24 cellular contexts compared by ENCODE assay signal in genomic region chr9:112655633-112656032, GRCh38.
DNase-seq lines count a peak whose midpoint lies in the region; ATAC-seq, FAIRE-seq and TF ChIP-seq lines count a peak whose summit lies in the region.
"Had no signal": no experiment of that assay in that cellular context is flagged by ENCODE, and none has a peak within 500 bp of the region (broad histone marks: within the 10 kb centered on the region; RNA-seq: fewer than 3 reads in every experiment).

No MANE protein-coding gene starts in this region.

- no peak for TF ChIP-seq RAD21 in H1 (IDR thresholded peaks at IDR 0.05 in 1 of 2, conservative IDR thresholded peaks at IDR 0.05 in 1 of 2; ENCODE audit: low read depth in 2 of 2, low read length in 2 of 2)

- peaks cover 8% of the 10 kb centered on the region for H3K4me1 Mint-ChIP-seq in mesothelial cell of epicardium

- H2BK120ac ChIP-seq in H1 (replicated peaks; ENCODE audit: low read depth, low read length): no peak overlapping the region

- H3K27me3 ChIP-seq in cardiac muscle cell (no peaks in the 10 kb centered on the region), heart left ventricle (no peaks in the 10 kb centered on the region), H1 (replicated peaks in 1 of 4; ENCODE audit: control insufficient read depth in 3 of 4, extremely low read depth in 1 of 4, insufficient read depth in 3 of 4, low read length in 3 of 4) (no peaks in the 10 kb centered on the region)

- H2BK5ac ChIP-seq in H1 (ENCODE audit: low read depth, low read length): no peak overlapping the region

- peaks cover 16% of the 10 kb centered on the region for H3K9me3 Mint-ChIP-seq in mesothelial cell of epicardium

- peak overlapping the region in 1 of 2 experiments; percentile 22; a peak in 1 of 4 replicates for H3K4me2 ChIP-seq in H1 (ENCODE audit: insufficient read depth in 1 of 2, low read depth in 2 of 2, low read length in 2 of 2)

- no peak overlapping the region for H3K23ac ChIP-seq in H1 (ENCODE audit: insufficient read length)

- no peak overlapping the region for H2AFZ ChIP-seq in H1 (ENCODE audit: low read length)

- no peak overlapping the region for H4K5ac ChIP-seq in H1 (ENCODE audit: insufficient read length, low read depth, low read length)

- H2BK12ac ChIP-seq in H1 (ENCODE audit: low read depth, low read length): peak overlapping the region; percentile 64; the same call in 1 of the 2 replicates

- no peak overlapping the region for H3K4me3 Mint-ChIP-seq in mesothelial cell of epicardium
- H3K4me3 Mint-ChIP-seq: CD14-positive monocyte had no signal

- ATAC-seq in heart left ventricle: no peak
- no peak for ATAC-seq in HG03571 (IDR thresholded peaks at IDR 0.05; ENCODE audit: unreplicated experiment)
- ATAC-seq: PC-3 had no signal

- no peak overlapping the region for H4K91ac ChIP-seq in H1 (replicated peaks; ENCODE audit: insufficient read length, low read length)

- no peaks in the 10 kb centered on the region for H3K9me3 ChIP-seq in cardiac muscle cell (ENCODE audit: low read depth)
- peaks cover 0 to 3% (median 0%) of the 10 kb centered on the region in 12 donors for H3K9me3 ChIP-seq in heart left ventricle
- H3K9me3 ChIP-seq in H1 (ENCODE audit: insufficient read depth in 2 of 2, low read depth in 1 of 2, low read length in 1 of 2): no peaks in the 10 kb centered on the region

- no peaks in the 10 kb centered on the region for H3K23me2 ChIP-seq in H1 (ENCODE audit: low read depth, low read length)

- H3K79me1 ChIP-seq in H1 (ENCODE audit: low read depth, low read length): no peaks in the 10 kb centered on the region

- H3K27ac ChIP-seq in cardiac muscle cell: peak overlapping the region; percentile 51
- no peak overlapping the region for H3K27ac ChIP-seq in heart left ventricle
- H3K27ac ChIP-seq in H1 (ENCODE audit: low read depth, low read length): 0 out of 2 replicates have a peak overlapping the region, but pooled peaks have one; percentile 35

- TF ChIP-seq CTCF in cardiac muscle cell (IDR thresholded peaks at IDR 0.05; ENCODE audit: low read depth, low read length) (no peak), heart left ventricle (IDR thresholded peaks at IDR 0.05) (no peak), H1 (IDR thresholded peaks at IDR 0.05; ENCODE audit: control extremely low read depth in 1 of 3, insufficient read depth in 1 of 3, low read depth in 1 of 3, low read length in 3 of 3) (no peak), mesothelial cell of epicardium (IDR thresholded peaks at IDR 0.05; ENCODE audit: unreplicated experiment) (no peak)

- no peak overlapping the region for H3K4ac ChIP-seq in H1 (replicated peaks; ENCODE audit: insufficient read length, low read depth, low read length)

- no peak for FAIRE-seq in H1 (lab: Jason Lieb, UNC)
- FAIRE-seq: GM12891, GM18507 had no signal

- intact Hi-C loops in heart left ventricle (cut with DNase I): no loop called here

- no peaks in the 10 kb centered on the region for H3K79me2 ChIP-seq in H1 (ENCODE audit: control insufficient read depth in 1 of 2, insufficient read depth in 2 of 2, low read length in 2 of 2)

- H3K27ac Mint-ChIP-seq in mesothelial cell of epicardium: peak overlapping the region; percentile 67
- H3K27ac Mint-ChIP-seq: CD14-positive monocyte had no signal

- no peak for TF ChIP-seq EP300 in H1 (IDR thresholded peaks at IDR 0.05; ENCODE audit: borderline replicate concordance in 1 of 2, low read depth in 2 of 2, low read length in 2 of 2)

- H3K36me3 ChIP-seq in cardiac muscle cell: no peaks in the 10 kb centered on the region
- H3K36me3 ChIP-seq in heart left ventricle: peaks cover 0 to 3% (median 0%) of the 10 kb centered on the region in 9 donors
- peaks cover 0 to 7% (median 3%) of the 10 kb centered on the region in 4 experiments; a peak in 3 of 8 replicates for H3K36me3 ChIP-seq in H1 (ENCODE audit: control insufficient read depth in 2 of 4, insufficient read depth in 4 of 4, low read length in 3 of 4)

- no peak overlapping the region for H2BK20ac ChIP-seq in H1 (ENCODE audit: low read length)

- H4K8ac ChIP-seq in H1 (ENCODE audit: extremely low read depth, insufficient read depth, low read length): no peak overlapping the region

- peaks cover 27% of the 10 kb centered on the region for H3K36me3 Mint-ChIP-seq in mesothelial cell of epicardium

- CTCF ChIA-PET in H1 (lab: Charles Lee; ENCODE audit: partially characterized antibody): no interaction called here

- H3K4me1 ChIP-seq in cardiac muscle cell (ENCODE audit: low read depth) (no peaks in the 10 kb centered on the region), heart left ventricle (no peaks in the 10 kb centered on the region), H1 (replicated peaks in 1 of 4; ENCODE audit: control insufficient read depth in 3 of 4, insufficient read depth in 4 of 4, low read length in 3 of 4) (peaks cover 2 to 13% (median 4%) of the 10 kb centered on the region in 4 experiments; a peak in 6 of 7 replicates)

- H2BK15ac ChIP-seq in H1 (ENCODE audit: low read length): no peak overlapping the region

- TF ChIP-seq POLR2A in heart left ventricle (IDR thresholded peaks at IDR 0.05) (no peak), H1 (IDR thresholded peaks at IDR 0.05; ENCODE audit: control extremely low read depth in 1 of 2, low read depth in 2 of 2, low read length in 2 of 2) (no peak)

- no peaks in the 10 kb centered on the region for H3K27me3 Mint-ChIP-seq in mesothelial cell of epicardium (ENCODE audit: low read depth)

- H4K20me1 ChIP-seq in H1 (replicated peaks in 1 of 2; ENCODE audit: control insufficient read depth in 1 of 2, insufficient read depth in 2 of 2, low read length in 2 of 2): no peaks in the 10 kb centered on the region

- no peak overlapping the region; the same call in 1 of the 2 replicates for H3K18ac ChIP-seq in H1 (ENCODE audit: extremely low read depth, low read length)

- H3K14ac ChIP-seq in H1 (ENCODE audit: insufficient read length): no peak overlapping the region

- H3K9ac ChIP-seq in H1 (replicated peaks in 1 of 4; ENCODE audit: extremely low read depth in 1 of 4, low read depth in 3 of 4, low read length in 3 of 4): no peak overlapping the region

- POLR2A ChIA-PET in H1 (lab: Charles Lee; ENCODE audit: partially characterized antibody): interaction anchor here (0.6 kb wide), 1 partner anchor 702 kb away, joined by 3 read pairs; no protein-coding TSS in a partner anchor

- no peak overlapping the region for H3K4me3 ChIP-seq in cardiac muscle cell
- no peak overlapping the region for H3K4me3 ChIP-seq in heart left ventricle
- H3K4me3 ChIP-seq in H1 (ENCODE audit: extremely low read depth in 1 of 4, insufficient read depth in 2 of 4, low read depth in 3 of 4, low read length in 4 of 4): no peak overlapping the region

- H2AK5ac ChIP-seq in H1 (ENCODE audit: low read depth, low read length): peak overlapping the region; percentile 66; the same call in 1 of the 2 replicates

- DNase-seq in cardiac muscle cell (ENCODE audit: low read depth in 1 of 2, low spot score in 1 of 2): no peak
- no peak for DNase-seq in heart left ventricle
- no peak for DNase-seq in H1 (ENCODE audit: low read depth in 1 of 2, low spot score in 2 of 2)
- no peak for DNase-seq in mesothelial cell of epicardium (ENCODE audit: low spot score in 2 of 2, unreplicated experiment in 2 of 2)
- DNase-seq in activated CD4-positive, alpha-beta T cell treated with anti-CD3 and anti-CD28 coated beads, Interleukin-2, amount 50 U/mL, for 48 hours: no peak
- no peak for DNase-seq in NK-92 treated with Interleukin-12 subunit alpha and Interleukin-12 subunit beta, amount 100 ng/mL, for 24 hours (lab: John Stamatoyannopoulos, UW)
- no peak for DNase-seq in COLO668 (lab: John Stamatoyannopoulos, UW; ENCODE audit: unreplicated experiment)
- DNase-seq: 8988T, COR-L47, GF-D8, GOT3, IMR-90, NCI-H1417 treated with DMSO at 0.1 percent for 48 hours, NCI-H187 treated with DMSO at 0.1 percent for 48 hours, NCI-H2227 treated with DMSO at 0.1 percent for 48 hours, NCI-H524, NCI-H82, PC-3, RPMI8226, SHP77 treated with DMSO at 0.1 percent for 48 hours had no signal

- 57 to 63% (median 60%) methylated on average over 3 of the region's 3 CpGs for WGBS in heart left ventricle, 4 donors
- WGBS in H1 (ENCODE audit: extremely low coverage in 1 of 2, insufficient coverage in 1 of 2, insufficient read length in 1 of 2, insufficient replicate concordance in 2 of 2, low coverage in 1 of 2, low lambda C conversion rate in 2 of 2, missing lambda C conversion rate in 1 of 2), 2 experiments: 77% methylated on average over 3 of the region's 3 CpGs; no CpG with 5 or more reads in 1 of the 2 experiments

- peak overlapping the region; percentile 70 for H3K56ac ChIP-seq in H1 (replicated peaks; ENCODE audit: insufficient read length, low read depth, low read length)

TF ChIP-seq in H1, 55 proteins besides CTCF, POLR2A, EP300 and RAD21 (continues in another document):
- TF ChIP-seq TAF1 (IDR thresholded peaks at IDR 0.05; ENCODE audit: low read depth, low read length) (no peak), FOSL1 (IDR thresholded peaks at IDR 0.05; ENCODE audit: insufficient read depth, low read depth, low read length) (no peak), MAX (IDR thresholded peaks at IDR 0.05) (no peak), JUN (IDR thresholded peaks at IDR 0.05; ENCODE audit: low read depth, low read length) (no peak), ATF3 (IDR thresholded peaks at IDR 0.05; ENCODE audit: insufficient read depth, low read depth, low read length) (no peak), ZNF274 (IDR thresholded peaks at IDR 0.05; ENCODE audit: borderline replicate concordance, extremely low read depth, low read length) (no peak), ATF2 (IDR thresholded peaks at IDR 0.05; ENCODE audit: low read length) (no peak), SIRT6 (IDR thresholded peaks at IDR 0.05; ENCODE audit: low read length) (no peak), YY1 (IDR thresholded peaks at IDR 0.05; ENCODE audit: low read depth, low read length) (no peak)

Comparison
In these comparisons a context has a peak if more than half of its experiments do, and no peak if none do; other contexts are left out.
1. H3K27ac ChIP-seq: peak in cardiac muscle cell (single experiment) and H1 (single experiment); none in heart left ventricle (0 of 12).